In the genomic region with DNA sequence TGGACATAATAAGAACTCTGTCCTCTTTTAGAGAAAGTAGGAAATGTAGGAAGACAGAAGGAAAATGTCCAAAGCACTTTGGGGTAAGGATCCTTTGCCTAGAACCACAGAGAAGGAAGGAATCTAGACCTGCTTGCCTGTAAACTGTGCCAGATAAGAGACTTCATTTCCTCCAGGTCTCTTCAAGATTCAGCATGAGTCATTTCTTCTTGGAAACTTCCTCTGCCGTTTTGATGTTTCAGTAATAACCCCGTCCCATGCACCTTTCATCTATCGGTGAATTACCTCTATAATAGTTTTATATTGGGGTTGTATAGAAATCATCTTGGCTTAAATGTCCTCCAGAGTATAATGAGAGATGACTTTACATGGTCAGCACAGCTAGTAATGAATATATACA, we compare ENCODE assay signal across 22 cellular contexts.
"Had no signal": no experiment of that assay in that cellular context is flagged by ENCODE, and none has a peak within 500 bp of the region (broad histone marks: within the 10 kb centered on the region; RNA-seq: fewer than 3 reads in every experiment).

No MANE protein-coding gene starts in this region.

- H3K36me3 ChIP-seq: esophagus squamous epithelium, left ventricle myocardium inferior, prostate gland, stomach had no signal

- H3K27ac Mint-ChIP-seq: activated CD4-positive, alpha-beta T cell treated with anti-CD3 and anti-CD28 coated beads, Interleukin-2, amount 10 ng/mL, durations not matched to agents 24 days and 14 days; activated CD8-positive, alpha-beta T cell treated with anti-CD3 and anti-CD28 coated beads for 36 hours; activated naive CD4-positive, alpha-beta T cell treated with anti-CD3 and anti-CD28 coated beads for 36 hours; brain; naive B cell; stimulated activated effector memory CD8-positive, alpha-beta T cell treated with anti-CD3 and anti-CD28 coated beads, Interleukin-12 subunit alpha, Interleukin-12 subunit beta, amount 100 ng/mL, for 72 hours; T-helper 2 cell treated with Interferon-gamma antibody and Interleukin-4, amounts not matched to agents 5 μg/mL and 100 μg/mL, for 36 hours; type B pancreatic cell had no signal

- ATAC-seq: activated CD8-positive, alpha-beta T cell treated with anti-CD3 and anti-CD28 coated beads for 36 hours; activated T-cell treated with anti-CD3 and anti-CD28 coated beads, Interleukin-2, amount 50 U/mL, for 4 hours; stimulated activated effector memory CD8-positive, alpha-beta T cell treated with anti-CD3 and anti-CD28 coated beads, Interleukin-12 subunit alpha, Interleukin-12 subunit beta, amount 100 ng/mL, for 72 hours had no signal

- H3K4me3 ChIP-seq: esophagus squamous epithelium, left ventricle myocardium inferior, prostate gland, skin epidermis, stomach had no signal

- H3K9me3 Mint-ChIP-seq: activated CD4-positive, alpha-beta T cell treated with anti-CD3 and anti-CD28 coated beads, Interleukin-2, amount 10 ng/mL, durations not matched to agents 24 days and 14 days; activated CD8-positive, alpha-beta T cell treated with anti-CD3 and anti-CD28 coated beads for 36 hours; activated naive CD4-positive, alpha-beta T cell treated with anti-CD3 and anti-CD28 coated beads for 36 hours; activated T-cell treated with anti-CD3 and anti-CD28 coated beads, Interleukin-2, amount 50 U/mL, for 4 hours; brain; neural crest cell; T-helper 2 cell treated with Interferon-gamma antibody and Interleukin-4, amounts not matched to agents 5 μg/mL and 100 μg/mL, for 36 hours had no signal

- H3K9me3 ChIP-seq: esophagus squamous epithelium, left ventricle myocardium inferior, prostate gland, stomach had no signal

- H3K27ac ChIP-seq: esophagus squamous epithelium, left ventricle myocardium inferior, prostate gland, stomach had no signal

- DNase-seq: activated CD4-positive, alpha-beta T cell treated with anti-CD3 and anti-CD28 coated beads, Interleukin-2, amount 10 ng/mL, durations not matched to agents 24 days and 14 days; activated CD8-positive, alpha-beta T cell treated with anti-CD3 and anti-CD28 coated beads for 36 hours; activated naive CD4-positive, alpha-beta T cell treated with anti-CD3 and anti-CD28 coated beads for 36 hours; activated T-cell treated with anti-CD3 and anti-CD28 coated beads, Interleukin-2, amount 50 U/mL, for 4 hours; cortex of kidney; esophagus squamous epithelium; glutamatergic neuron; hypothalamus; kidney; left ventricle myocardium inferior; naive B cell; right cardiac atrium; stimulated activated CD4-positive, alpha-beta T cell treated with anti-CD3 and anti-CD28 coated beads, Interleukin-4, amount 100 ng/mL, for 1 hour; stomach had no signal

- H3K4me1 Mint-ChIP-seq: activated CD4-positive, alpha-beta T cell treated with anti-CD3 and anti-CD28 coated beads, Interleukin-2, amount 10 ng/mL, durations not matched to agents 24 days and 14 days; central memory CD8-positive, alpha-beta T cell; naive B cell; neural crest cell; stimulated activated effector memory CD8-positive, alpha-beta T cell treated with anti-CD3 and anti-CD28 coated beads, Interleukin-12 subunit alpha, Interleukin-12 subunit beta, amount 100 ng/mL, for 72 hours had no signal

- H3K4me1 ChIP-seq: left ventricle myocardium inferior had no signal

- H3K27me3 ChIP-seq: esophagus squamous epithelium, stomach had no signal

- H3K27me3 Mint-ChIP-seq: activated CD4-positive, alpha-beta T cell treated with anti-CD3 and anti-CD28 coated beads, Interleukin-2, amount 10 ng/mL, durations not matched to agents 24 days and 14 days; activated CD8-positive, alpha-beta T cell treated with anti-CD3 and anti-CD28 coated beads for 36 hours; central memory CD8-positive, alpha-beta T cell; naive B cell; type B pancreatic cell had no signal

- H3K4me3 Mint-ChIP-seq: activated CD4-positive, alpha-beta T cell treated with anti-CD3 and anti-CD28 coated beads, Interleukin-2, amount 10 ng/mL, durations not matched to agents 24 days and 14 days; activated CD8-positive, alpha-beta T cell treated with anti-CD3 and anti-CD28 coated beads for 36 hours; activated naive CD4-positive, alpha-beta T cell treated with anti-CD3 and anti-CD28 coated beads for 36 hours; activated T-cell treated with anti-CD3 and anti-CD28 coated beads, Interleukin-2, amount 50 U/mL, for 4 hours; brain; central memory CD8-positive, alpha-beta T cell; naive B cell; neural crest cell; stimulated activated effector memory CD8-positive, alpha-beta T cell treated with anti-CD3 and anti-CD28 coated beads, Interleukin-12 subunit alpha, Interleukin-12 subunit beta, amount 100 ng/mL, for 72 hours; T-helper 2 cell treated with Interferon-gamma antibody and Interleukin-4, amounts not matched to agents 5 μg/mL and 100 μg/mL, for 36 hours; type B pancreatic cell had no signal

- H3K36me3 Mint-ChIP-seq: brain; naive B cell; stimulated activated effector memory CD8-positive, alpha-beta T cell treated with anti-CD3 and anti-CD28 coated beads, Interleukin-12 subunit alpha, Interleukin-12 subunit beta, amount 100 ng/mL, for 72 hours; type B pancreatic cell had no signal
